ENCODE assay signal across 16 cellular contexts in genomic region chr6:134813146-134813545, GRCh38.
"Had no signal": no experiment of that assay in that cellular context is flagged by ENCODE, and none has a peak within 500 bp of the region (broad histone marks: within the 10 kb centered on the region; RNA-seq: fewer than 3 reads in every experiment).

No MANE protein-coding gene starts in this region.

- H3K4me1 Mint-ChIP-seq: activated CD4-positive, alpha-beta T cell treated with anti-CD3 and anti-CD28 coated beads, Interleukin-2, amount 10 ng/mL, durations not matched to agents 7 days and 5 days; naive thymus-derived CD8-positive, alpha-beta T cell; stimulated activated naive B cell treated with anti-CD40 and anti-IgM and Interleukin-4, amounts not matched to agents 10 μg/mL and 1 μg/mL and 100 μg/mL, for 72 hours had no signal

- H3K4me3 Mint-ChIP-seq: activated CD4-positive, alpha-beta T cell treated with anti-CD3 and anti-CD28 coated beads, Interleukin-2, amount 10 ng/mL, durations not matched to agents 7 days and 5 days; activated CD8-positive, alpha-beta T cell treated with anti-CD3 and anti-CD28 coated beads, Interleukin-2, amount 10 ng/mL, durations not matched to agents 7 days and 5 days; activated T-cell treated with anti-CD3 and anti-CD28 coated beads, Interleukin-2, amount 50 U/mL, for 24 hours; naive thymus-derived CD8-positive, alpha-beta T cell; stimulated activated naive B cell treated with anti-CD40 and anti-IgM and Interleukin-4, amounts not matched to agents 10 μg/mL and 1 μg/mL and 100 μg/mL, for 72 hours had no signal

- H3K27me3 ChIP-seq: cardiac muscle cell, dorsolateral prefrontal cortex, pancreas, upper lobe of left lung had no signal

- H3K9me3 ChIP-seq: pancreas, thoracic aorta, upper lobe of left lung had no signal

- H3K27ac Mint-ChIP-seq: activated CD4-positive, alpha-beta T cell treated with anti-CD3 and anti-CD28 coated beads, Interleukin-2, amount 10 ng/mL, durations not matched to agents 7 days and 5 days; activated CD8-positive, alpha-beta T cell treated with anti-CD3 and anti-CD28 coated beads, Interleukin-2, amount 10 ng/mL, durations not matched to agents 7 days and 5 days; activated T-cell treated with anti-CD3 and anti-CD28 coated beads, Interleukin-2, amount 50 U/mL, for 24 hours; activated T-helper 2 cell treated with anti-CD3 and anti-CD28 coated beads, Interferon-gamma antibody, Interleukin-2, Interleukin-4, amounts not matched to agents 10 μg/mL and 5 μg/mL and 100 μg/mL, durations not matched to agents 14 hours and 24 hours and 36 hours; naive thymus-derived CD8-positive, alpha-beta T cell; stimulated activated naive B cell treated with anti-CD40 and anti-IgM and Interleukin-4, amounts not matched to agents 10 μg/mL and 1 μg/mL and 100 μg/mL, for 72 hours had no signal

- H3K36me3 ChIP-seq: cardiac muscle cell, pancreas, thoracic aorta, upper lobe of left lung had no signal

- H3K27me3 Mint-ChIP-seq: activated T-cell treated with anti-CD3 and anti-CD28 coated beads, Interleukin-2, amount 50 U/mL, for 24 hours; naive thymus-derived CD8-positive, alpha-beta T cell had no signal

- H3K36me3 Mint-ChIP-seq: naive thymus-derived CD8-positive, alpha-beta T cell; stimulated activated naive B cell treated with anti-CD40 and anti-IgM and Interleukin-4, amounts not matched to agents 10 μg/mL and 1 μg/mL and 100 μg/mL, for 72 hours had no signal

- H3K9me3 Mint-ChIP-seq: activated CD4-positive, alpha-beta T cell treated with anti-CD3 and anti-CD28 coated beads, Interleukin-2, amount 10 ng/mL, durations not matched to agents 7 days and 5 days; activated T-cell treated with anti-CD3 and anti-CD28 coated beads, Interleukin-2, amount 50 U/mL, for 24 hours; activated T-helper 2 cell treated with anti-CD3 and anti-CD28 coated beads, Interferon-gamma antibody, Interleukin-2, Interleukin-4, amounts not matched to agents 10 μg/mL and 5 μg/mL and 100 μg/mL, durations not matched to agents 14 hours and 24 hours and 36 hours; naive thymus-derived CD8-positive, alpha-beta T cell; stimulated activated naive B cell treated with anti-CD40 and anti-IgM and Interleukin-4, amounts not matched to agents 10 μg/mL and 1 μg/mL and 100 μg/mL, for 72 hours had no signal

- H3K4me1 ChIP-seq: pancreas, upper lobe of left lung had no signal

- H3K27ac ChIP-seq: cardiac muscle cell, dorsolateral prefrontal cortex, epithelial cell of prostate, pancreas, thoracic aorta, upper lobe of left lung had no signal

- DNase-seq: activated CD4-positive, alpha-beta T cell treated with anti-CD3 and anti-CD28 coated beads, Interleukin-2, amount 10 ng/mL, durations not matched to agents 7 days and 5 days; activated CD8-positive, alpha-beta T cell treated with anti-CD3 and anti-CD28 coated beads, Interleukin-2, amount 10 ng/mL, durations not matched to agents 7 days and 5 days; activated naive CD4-positive, alpha-beta T cell treated with Interleukin-2 at 50 U/mL for 16 hours; activated T-cell treated with anti-CD3 and anti-CD28 coated beads, Interleukin-2, amount 50 U/mL, for 24 hours; dorsolateral prefrontal cortex; left cardiac atrium; mesendoderm; naive thymus-derived CD8-positive, alpha-beta T cell; pancreas; stimulated activated naive B cell treated with anti-CD40 and anti-IgM and Interleukin-4, amounts not matched to agents 10 μg/mL and 1 μg/mL and 100 μg/mL, for 72 hours; T1000; upper lobe of left lung had no signal

- H3K4me3 ChIP-seq: cardiac muscle cell, dorsolateral prefrontal cortex, pancreas, thoracic aorta, upper lobe of left lung had no signal
